ENCODE assay signal across 21 cellular contexts in the genomic region with DNA sequence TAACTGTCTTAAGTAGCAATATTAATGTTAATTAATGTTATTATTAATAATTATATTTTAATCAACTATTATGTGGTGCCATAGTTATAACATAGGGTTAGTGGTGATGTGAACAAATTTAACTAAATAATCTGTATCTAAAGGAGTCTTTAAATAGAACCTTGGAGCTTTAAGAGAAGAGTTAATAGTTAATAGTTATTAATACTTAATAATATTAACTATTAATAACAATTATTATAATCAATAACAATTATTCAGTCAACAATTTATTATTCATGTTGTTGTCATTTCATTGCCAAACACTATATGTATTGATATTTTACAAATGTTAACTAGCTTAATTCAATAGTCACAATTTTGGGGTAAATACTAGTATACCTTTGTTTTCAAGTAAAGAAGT. TPM values are rescaled to one million over a fixed set of nuclear protein-coding genes. Genes with fewer than 3 reads are reported as not detected.
DNase-seq lines count a peak whose midpoint lies in the region; ATAC-seq, FAIRE-seq and TF ChIP-seq lines count a peak whose summit lies in the region.
"Had no signal": no experiment of that assay in that cellular context is flagged by ENCODE, and none has a peak within 500 bp of the region (broad histone marks: within the 10 kb centered on the region; RNA-seq: fewer than 3 reads in every experiment).

No MANE protein-coding gene starts in this region.

- no peaks in the 10 kb centered on the region for H3K9me3 ChIP-seq in kidney (ENCODE audit: control insufficient read depth in 1 of 2, low read length in 2 of 2)

- intact Hi-C loops in kidney (cut with DNase I) (no loop called here), head of caudate nucleus (cut with DNase I) (no loop called here)

- no peaks in the 10 kb centered on the region for H3K27me3 Mint-ChIP-seq in activated T-cell treated with anti-CD3 and anti-CD28 coated beads, Interleukin-2, amount 50 U/mL, for 72 hours (ENCODE audit: low read depth)
- H3K27me3 Mint-ChIP-seq: CD4-positive, alpha-beta memory T cell had no signal

- H3K4me3 ChIP-seq in kidney (ENCODE audit: low read length in 2 of 2), result no peak overlapping the region
- H3K4me3 ChIP-seq: GM12878, GM23338 had no signal

- no peaks in the 10 kb centered on the region for H3K9me3 Mint-ChIP-seq in activated T-cell treated with anti-CD3 and anti-CD28 coated beads, Interleukin-2, amount 50 U/mL, for 72 hours
- H3K9me3 Mint-ChIP-seq: GM23338, H9 had no signal

- no peak for ATAC-seq in activated T-cell treated with anti-CD3 and anti-CD28 coated beads, Interleukin-2, amount 50 U/mL, for 72 hours (replicated peaks in 1 of 2)
- ATAC-seq: GM12878, GM23338, HCT116 had no signal

- DNase-seq in RCC 7860 (ENCODE audit: low spot score) (no peak), kidney (no peak), cerebellar cortex (ENCODE audit: low spot score) (no peak), head of caudate nucleus (no peak)
- no peak for DNase-seq in activated T-cell treated with anti-CD3 and anti-CD28 coated beads, Interleukin-2, amount 50 U/mL, for 72 hours
- DNase-seq in activated T-cell treated with anti-CD3 and anti-CD28 coated beads, Interleukin-2, amount 50 U/mL, for 1 hour, result no peak
- DNase-seq: 8988T; C1 segment of cervical spinal cord; Calu3; CD4-positive, alpha-beta memory T cell; COR-L47; DMS153; DND-41; GDM1; H9 had no signal

- peaks cover 5% of the 10 kb centered on the region in 2 donors for H3K4me1 ChIP-seq in kidney (ENCODE audit: control insufficient read depth in 1 of 2, insufficient read depth in 1 of 2, low read depth in 1 of 2, low read length in 2 of 2)

- no peak overlapping the region for H3K9ac ChIP-seq in kidney (ENCODE audit: low read length in 2 of 2)

- H3K4me1 Mint-ChIP-seq in activated T-cell treated with anti-CD3 and anti-CD28 coated beads, Interleukin-2, amount 50 U/mL, for 72 hours (ENCODE audit: low read depth), result peaks cover 20% of the 10 kb centered on the region
- H3K4me1 Mint-ChIP-seq: GM23338, H9 had no signal

- FAIRE-seq in A204.1 (lab: Jason Lieb, UNC) (peak; percentile 62), RCC 7860 (lab: Jason Lieb, UNC) (peak; percentile 62), endometrium (lab: Jason Lieb, UNC) (peak; percentile 4), kidney (lab: Jason Lieb, UNC) (peak; percentile 94)
- FAIRE-seq: GM12878, GM19239 had no signal

- H3K36me3 Mint-ChIP-seq in activated T-cell treated with anti-CD3 and anti-CD28 coated beads, Interleukin-2, amount 50 U/mL, for 72 hours (ENCODE audit: insufficient read depth in 2 of 2), result peaks cover 2 to 5% of the 10 kb centered on the region in 2 donors

- H3K27ac Mint-ChIP-seq in activated T-cell treated with anti-CD3 and anti-CD28 coated beads, Interleukin-2, amount 50 U/mL, for 72 hours, result no peak overlapping the region
- H3K27ac Mint-ChIP-seq: GM23338, H9 had no signal

- no peaks in the 10 kb centered on the region for H3K36me3 ChIP-seq in kidney (ENCODE audit: control insufficient read depth in 1 of 2, insufficient read depth in 2 of 2, low read length in 2 of 2)

- no peak overlapping the region for H3K4me3 Mint-ChIP-seq in activated T-cell treated with anti-CD3 and anti-CD28 coated beads, Interleukin-2, amount 50 U/mL, for 72 hours
- H3K4me3 Mint-ChIP-seq: CD4-positive, alpha-beta memory T cell; GM23338; H9 had no signal

- no peak overlapping the region for H3K27ac ChIP-seq in kidney (ENCODE audit: low read depth in 2 of 2, low read length in 2 of 2)

- no peak for TF ChIP-seq CTCF in kidney (IDR thresholded peaks at IDR 0.05; ENCODE audit: borderline replicate concordance, extremely low read depth, insufficient read depth)

RNA-seq across cellular contexts. Expression of a gene that starts 58.2 kb away (rescaled TPM):
- 33.9 TPM for total RNA-seq in kidney
- 6.4 TPM for polyA plus RNA-seq in kidney (ENCODE audit: insufficient read depth, low read depth, low replicate concordance)
- total RNA-seq in activated T-cell treated with anti-CD3 and anti-CD28 coated beads, Interleukin-2, amount 50 U/mL, for 72 hours, result 10 to 100 TPM; 38.8 to 40.2 TPM
